Comparison of ENCODE assay signal across 9 cellular contexts in the genomic region with DNA sequence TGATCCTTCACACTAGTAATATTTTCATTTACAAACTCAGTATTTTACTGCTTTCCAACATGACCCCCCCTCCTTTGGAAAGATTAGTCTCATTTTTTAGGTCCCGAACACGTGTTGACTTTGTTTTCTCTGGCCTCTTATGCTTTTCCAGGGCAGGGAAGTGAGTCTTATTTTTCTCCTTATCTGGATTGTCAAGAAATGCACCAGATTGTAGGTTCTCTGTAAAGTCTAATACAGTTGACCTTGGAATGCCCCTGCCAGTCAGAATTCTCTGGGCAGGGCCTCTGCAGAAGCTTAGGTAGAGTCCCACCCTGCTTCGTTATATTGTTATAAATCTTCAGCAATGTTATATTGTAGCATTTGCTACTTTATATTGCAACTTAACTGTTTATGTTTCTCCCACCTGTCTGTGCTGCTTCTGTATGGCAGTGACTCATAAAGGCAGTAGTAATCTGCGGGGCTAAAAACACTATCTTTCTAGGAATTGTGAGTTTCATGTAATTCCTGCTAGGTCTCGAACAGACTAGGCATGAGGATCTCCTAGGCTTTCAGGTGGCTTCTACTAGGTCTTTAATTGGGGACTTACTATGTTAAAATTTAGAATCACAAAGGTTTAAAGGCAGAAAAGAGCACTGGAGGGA. TPM values are rescaled to one million over a fixed set of nuclear protein-coding genes. Genes with fewer than 3 reads are reported as not detected.
DNase-seq lines count a peak whose midpoint lies in the region; ATAC-seq, FAIRE-seq and TF ChIP-seq lines count a peak whose summit lies in the region.
"Had no signal": no experiment of that assay in that cellular context is flagged by ENCODE, and none has a peak within 500 bp of the region (broad histone marks: within the 10 kb centered on the region; RNA-seq: fewer than 3 reads in every experiment).

No MANE protein-coding gene starts in this region.

- H3K9me3 ChIP-seq in astrocyte (ENCODE audit: insufficient read depth, low read depth, low read length) (no peaks in the 10 kb centered on the region), mesodermal cell (ENCODE audit: control insufficient read depth, low read length) (no peaks in the 10 kb centered on the region)
- H3K9me3 ChIP-seq: SJCRH30 had no signal

- ATAC-seq in GM18907 (IDR thresholded peaks at IDR 0.05; ENCODE audit: unreplicated experiment), result no peak

- peaks cover 8% of the 10 kb centered on the region for H4K20me1 ChIP-seq in astrocyte (ENCODE audit: insufficient read depth, low read length)

- H3K4me3 ChIP-seq in ACC112 (ENCODE audit: low read depth, low read length), result peak overlapping the region; percentile 91
- H3K4me3 ChIP-seq in HL-60 (replicated peaks; ENCODE audit: insufficient read depth, low read length), result no peak overlapping the region
- no peak overlapping the region for H3K4me3 ChIP-seq in astrocyte (ENCODE audit: insufficient read depth, low read depth, low read length)
- H3K4me3 ChIP-seq in mesodermal cell (ENCODE audit: extremely low read depth, insufficient read depth, low read length, poor library complexity, severe bottlenecking), result no peak overlapping the region

- H3K9ac ChIP-seq in astrocyte (ENCODE audit: low read length), result peak overlapping the region; percentile 93

- peak overlapping the region; percentile 96 for H3K4me2 ChIP-seq in astrocyte (ENCODE audit: low read length)

- no peaks in the 10 kb centered on the region for H3K9me3 Mint-ChIP-seq in astrocyte (ENCODE audit: unreplicated experiment)

- H3K27ac ChIP-seq in ACC112 (ENCODE audit: low read depth, low read length), result no peak overlapping the region
- H3K27ac ChIP-seq in HL-60 (replicated peaks), result peak overlapping the region; percentile 83
- no peak overlapping the region for H3K27ac ChIP-seq in astrocyte (ENCODE audit: low read depth, low read length)
- peak overlapping the region; percentile 25 for H3K27ac ChIP-seq in mesodermal cell (ENCODE audit: low read depth, low read length, severe bottlenecking)

- H3K4me1 ChIP-seq in ACC112 (ENCODE audit: control insufficient read depth, insufficient read depth, low read length, unreplicated experiment) (peaks cover 10% of the 10 kb centered on the region), astrocyte (ENCODE audit: insufficient read depth, low read length) (peaks cover 11% of the 10 kb centered on the region), mesodermal cell (ENCODE audit: control insufficient read depth, insufficient read depth, low read length, poor library complexity, severe bottlenecking) (peaks cover 6% of the 10 kb centered on the region)

- DNase-seq in HL-60 (ENCODE audit: low read depth in 1 of 2, low spot score in 1 of 2) (no peak), astrocyte (ENCODE audit: low read depth) (peak; percentile 8), GM13976 (ENCODE audit: low spot score) (no peak), D721Med (ENCODE audit: insufficient read length, low spot score) (no peak)
- DNase-seq in stimulated activated CD4-positive, alpha-beta T cell treated with anti-CD3 and anti-CD28 coated beads, Interleukin-12 subunit alpha, Interleukin-12 subunit beta, amount 100 ng/mL, for 4 hours, result no peak

- no peaks in the 10 kb centered on the region for H3K27me3 Mint-ChIP-seq in astrocyte (ENCODE audit: low read depth, unreplicated experiment)

- no peak for TF ChIP-seq CTCF in HL-60 (IDR thresholded peaks at IDR 0.05; ENCODE audit: insufficient read depth, low read length)
- no peak for TF ChIP-seq CTCF in astrocyte (IDR thresholded peaks at IDR 0.05; ENCODE audit: insufficient read depth, low read depth, low read length)
- no peak for TF ChIP-seq CTCF in GM13976 (IDR thresholded peaks at IDR 0.05; ENCODE audit: borderline replicate concordance, control extremely low read depth, extremely low read depth, insufficient read depth, missing control alignments)
- TF ChIP-seq CTCF in D721Med (IDR thresholded peaks at IDR 0.05; ENCODE audit: insufficient read depth, missing control alignments), result no peak

- H3K4me1 Mint-ChIP-seq in astrocyte (ENCODE audit: low read depth, unreplicated experiment), result peaks cover 13% of the 10 kb centered on the region

- H3K79me2 ChIP-seq in ACC112 (ENCODE audit: control insufficient read depth, insufficient read depth, low read length, unreplicated experiment), result peaks cover 29% of the 10 kb centered on the region
- peaks cover 49% of the 10 kb centered on the region for H3K79me2 ChIP-seq in astrocyte (ENCODE audit: insufficient read depth, low read length)

- WGBS in mesodermal cell (ENCODE audit: insufficient coverage in 2 of 2), 2 experiments, result 89 to 94% methylated on average over 2 of the region's 5 CpGs

- no peaks in the 10 kb centered on the region for H3K36me3 ChIP-seq in ACC112 (ENCODE audit: insufficient read depth, low read length)
- no peaks in the 10 kb centered on the region for H3K36me3 ChIP-seq in astrocyte (ENCODE audit: insufficient read depth, low read length)
- H3K36me3 ChIP-seq in mesodermal cell (ENCODE audit: control insufficient read depth, insufficient read depth, low read length), result no peaks in the 10 kb centered on the region
- H3K36me3 ChIP-seq: SJCRH30 had no signal

- peak overlapping the region; percentile 90 for H3K4me3 Mint-ChIP-seq in astrocyte (ENCODE audit: unreplicated experiment)

- peak overlapping the region; percentile 35 for H2AFZ ChIP-seq in ACC112 (ENCODE audit: low read length, unreplicated experiment)
- no peak overlapping the region for H2AFZ ChIP-seq in astrocyte (ENCODE audit: low read depth, low read length)

- H3K36me3 Mint-ChIP-seq in astrocyte (ENCODE audit: low read depth, unreplicated experiment), result no peaks in the 10 kb centered on the region

- peak overlapping the region; percentile 35 for H3K27ac Mint-ChIP-seq in astrocyte (ENCODE audit: unreplicated experiment)

- FAIRE-seq in astrocyte (lab: Jason Lieb, UNC) (no peak), D721Med (lab: Jason Lieb, UNC) (no peak)

- in situ Hi-C loops in GM13976 (cut with MboI; ENCODE audit: low sequenced_read_pairs, unreplicated experiment), result no loop called here

- H3K27me3 ChIP-seq in ACC112 (ENCODE audit: insufficient read depth, low read length) (no peaks in the 10 kb centered on the region), HL-60 (ENCODE audit: insufficient read depth, poor library complexity, severe bottlenecking) (no peaks in the 10 kb centered on the region), astrocyte (ENCODE audit: insufficient read depth, low read length) (no peaks in the 10 kb centered on the region)
- H3K27me3 ChIP-seq: SJCRH30 had no signal

RNA-seq across cellular contexts. Expression of a gene that starts 2.0 kb away (rescaled TPM):
- total RNA-seq in astrocyte, result 9.7 and 10.7 TPM in 2 replicates
- polyA plus RNA-seq in mesodermal cell (2013, experiment 1 of 2), result 15.5 TPM
- polyA plus RNA-seq in mesodermal cell (2013, experiment 2 of 2), result 16.9 TPM

Comparison
In these comparisons a context has a peak if more than half of its experiments do, and no peak if none do; other contexts are left out.
1. H3K27ac ChIP-seq: peak in HL-60 (single experiment) and mesodermal cell (single experiment); none in ACC112 (single experiment) and astrocyte (single experiment).